Comparison of ENCODE assay signal across 8 cellular contexts in genomic region chr3:182794455-182794773, GRCh38. TPM values are rescaled to one million over a fixed set of nuclear protein-coding genes. Genes with fewer than 3 reads are reported as not detected.
DNase-seq lines count a peak whose midpoint lies in the region; ATAC-seq and TF ChIP-seq lines count a peak whose summit lies in the region.

No MANE protein-coding gene starts in this region.

- no peak for ATAC-seq in HG02885 (IDR thresholded peaks at IDR 0.05; ENCODE audit: poor library complexity, unreplicated experiment)
- no peak for ATAC-seq in HG03139 (IDR thresholded peaks at IDR 0.05; ENCODE audit: unreplicated experiment)

- H3K9me3 Mint-ChIP-seq in MCF 10A (ENCODE audit: unreplicated experiment) = no peaks in the 10 kb centered on the region

- H3K9ac ChIP-seq in HUES64 (ENCODE audit: low read depth, low read length) = peak overlapping the region; percentile 79

- peak overlapping the region; percentile 92 for H3K4me3 Mint-ChIP-seq in MCF 10A (ENCODE audit: unreplicated experiment)

- DNase-seq in A673 (ENCODE audit: low spot score) (no peak), MCF 10A (ENCODE audit: unreplicated experiment) (no peak), OCI-M2 (lab: John Stamatoyannopoulos, UW; ENCODE audit: unreplicated experiment) (no peak), kidney glomerular epithelial cell (lab: John Stamatoyannopoulos, UW) (no peak)

- no peaks in the 10 kb centered on the region for H3K36me3 ChIP-seq in A673 (ENCODE audit: insufficient read depth, low read length, poor library complexity, severe bottlenecking)
- no peaks in the 10 kb centered on the region for H3K36me3 ChIP-seq in HUES64 (ENCODE audit: insufficient read depth, low read length)

- intact Hi-C loops in A673 (cut with micrococcal nuclease; ENCODE audit: unreplicated experiment) (no loop called here), MCF 10A (cut with micrococcal nuclease) (loop anchor here (5.0 to 10.0 kb wide), 2 partner anchors 43 to 80 kb away; no protein-coding TSS in a partner anchor)

- H3K9me3 ChIP-seq in A673 (ENCODE audit: low read depth, low read length, poor library complexity, severe bottlenecking) = no peaks in the 10 kb centered on the region
- H3K9me3 ChIP-seq in HUES64 (ENCODE audit: insufficient read depth, low read depth, low read length) = no peaks in the 10 kb centered on the region
- no peaks in the 10 kb centered on the region for H3K9me3 ChIP-seq in mononuclear cell (ENCODE audit: low read depth, low read length)

- H3K27me3 Mint-ChIP-seq in MCF 10A (ENCODE audit: insufficient read depth, unreplicated experiment) = no peaks in the 10 kb centered on the region

- peak overlapping the region; percentile 83 for H3K27ac ChIP-seq in A673 (ENCODE audit: low read depth, low read length, poor library complexity, severe bottlenecking)
- no peak overlapping the region for H3K27ac ChIP-seq in HUES64 (ENCODE audit: low read depth, low read length)

- 2% methylated on average over 6 of the region's 6 CpGs for WGBS in HUES64

- H3K27me3 ChIP-seq in A673 (replicated peaks; ENCODE audit: insufficient read depth, low read depth, low read length, poor library complexity) = no peaks in the 10 kb centered on the region
- H3K27me3 ChIP-seq in HUES64 (ENCODE audit: insufficient read depth, low read length) = peaks cover 21% of the 10 kb centered on the region
- H3K27me3 ChIP-seq in mononuclear cell (ENCODE audit: insufficient read depth, low read length) = no peaks in the 10 kb centered on the region

- TF ChIP-seq CTCF in A673 (conservative IDR thresholded peaks at IDR 0.05; ENCODE audit: low read depth, low read length) (no peak), MCF 10A (IDR thresholded peaks at IDR 0.05; ENCODE audit: unreplicated experiment) (no peak)

- H3K4me1 ChIP-seq in A673 (ENCODE audit: insufficient read depth, low read length, poor library complexity, severe bottlenecking) (peaks cover 13% of the 10 kb centered on the region), HUES64 (ENCODE audit: insufficient read depth, low read length) (peaks cover 9% of the 10 kb centered on the region), mononuclear cell (ENCODE audit: insufficient read depth, low read length) (peaks cover 21% of the 10 kb centered on the region)

- POLR2A ChIA-PET in A673 (lab: Charles Lee; ENCODE audit: low non-redundant PET) = no interaction called here
- POLR2A ChIA-PET in MCF 10A (lab: Yijun Ruan, JAX) = interaction anchor here (0.6 to 5.8 kb wide), 17 partner anchors 9 to 582 kb away, joined by 3 to 42 read pairs (median 13); no protein-coding TSS in a partner anchor

- CTCF ChIA-PET in A673 (lab: Charles Lee) (no interaction called here), MCF 10A (lab: Yijun Ruan, JAX) (interaction anchor here (0.7 kb wide), 1 partner anchor 256 kb away, joined by 3 read pairs; no protein-coding TSS in a partner anchor)

- H3K27ac Mint-ChIP-seq in MCF 10A (ENCODE audit: low read depth, unreplicated experiment) = peak overlapping the region; percentile 91

- peaks cover 7% of the 10 kb centered on the region for H3K36me3 Mint-ChIP-seq in MCF 10A (ENCODE audit: insufficient read depth, unreplicated experiment)

- H3K4me3 ChIP-seq in A673 (ENCODE audit: low read depth, low read length, poor library complexity, severe bottlenecking) (peak overlapping the region; percentile 73), HUES64 (ENCODE audit: low read length) (peak overlapping the region; percentile 91), mononuclear cell (ENCODE audit: low read length) (peak overlapping the region; percentile 82)

- peaks cover 23% of the 10 kb centered on the region for H3K4me1 Mint-ChIP-seq in MCF 10A (ENCODE audit: insufficient read depth, unreplicated experiment)

- BruUV-seq in A673 (replicated peaks; lab: Mats Ljungman, UMichigan) = no TSS peak
- TSS peak; percentile 37 for BruUV-seq in MCF 10A (replicated peaks; lab: Mats Ljungman, UMichigan)

RNA-seq across cellular contexts. Expression of gene ATP11B, which starts 1.1 kb away (rescaled TPM):
- total RNA-seq in A673 (2021) (68.7 and 70.1 TPM in 2 replicates), MCF 10A (2022) (66.2 and 69.9 TPM in 2 replicates), mononuclear cell (165 TPM)
- polyA plus RNA-seq in HUES64 (2013, experiment 1 of 2) = 8.9 TPM
- polyA plus RNA-seq in HUES64 (2013, experiment 2 of 2) = 13.2 TPM
